Comparison of ENCODE assay signal across 26 cellular contexts in the genomic region with DNA sequence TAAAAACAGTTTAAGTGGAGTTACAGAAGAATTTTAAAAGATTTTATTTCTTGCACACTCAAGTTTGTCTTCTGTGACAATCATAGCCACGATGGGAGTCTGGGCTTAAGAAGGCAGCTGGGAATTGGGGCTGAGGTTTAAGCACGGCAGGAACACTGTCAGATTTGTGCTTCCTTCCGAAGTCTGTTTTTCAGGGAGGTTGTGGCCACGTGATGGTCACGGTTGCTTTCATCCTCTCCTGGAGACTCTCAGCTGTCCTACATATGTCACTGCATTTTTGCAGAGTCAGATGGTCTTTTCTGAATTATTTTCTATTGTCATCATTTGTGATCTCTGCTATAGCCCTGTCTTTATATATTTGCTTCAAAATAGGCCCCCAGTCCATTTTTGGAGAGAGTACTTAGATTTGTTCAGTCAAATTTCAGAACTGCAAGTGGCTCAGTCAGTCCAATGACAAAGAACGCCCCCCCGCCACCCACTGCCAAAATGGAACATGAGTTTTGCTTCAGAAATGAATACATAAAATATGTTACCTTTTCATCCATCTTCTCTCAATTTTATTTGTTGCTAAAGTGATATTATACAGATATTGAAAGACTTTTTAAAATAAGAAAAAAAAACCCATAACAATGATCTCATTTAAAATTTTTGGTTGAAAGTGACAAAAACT.
DNase-seq lines count a peak whose midpoint lies in the region; ATAC-seq lines count a peak whose summit lies in the region.
"Had no signal": no experiment of that assay in that cellular context is flagged by ENCODE, and none has a peak within 500 bp of the region (broad histone marks: within the 10 kb centered on the region; RNA-seq: fewer than 3 reads in every experiment).

No MANE protein-coding gene starts in this region.

- peaks cover 2% of the 10 kb centered on the region for H3K27me3 Mint-ChIP-seq in activated CD4-positive, alpha-beta T cell treated with anti-CD3 and anti-CD28 coated beads, Interleukin-2, amount 10 ng/mL, durations not matched to agents 24 days and 14 days
- H3K27me3 Mint-ChIP-seq: stimulated activated naive CD8-positive, alpha-beta T cell treated with anti-CD3 and anti-CD28 coated beads, Interleukin-15, amount 100 ng/mL, for 72 hours had no signal

- no peak overlapping the region for H3K4me3 Mint-ChIP-seq in activated CD4-positive, alpha-beta T cell treated with anti-CD3 and anti-CD28 coated beads, Interleukin-2, amount 10 ng/mL, durations not matched to agents 24 days and 14 days
- H3K4me3 Mint-ChIP-seq: brain; HFFc6; IgD-negative memory B cell; neural progenitor cell; stimulated activated naive CD8-positive, alpha-beta T cell treated with anti-CD3 and anti-CD28 coated beads, Interleukin-15, amount 100 ng/mL, for 72 hours had no signal

- ATAC-seq in sciatic nerve: no peak
- ATAC-seq: foreskin keratinocyte; left cardiac atrium; stimulated activated naive CD8-positive, alpha-beta T cell treated with anti-CD3 and anti-CD28 coated beads, Interleukin-15, amount 100 ng/mL, for 72 hours had no signal

- in situ Hi-C loops in G401 (cut with HindIII; ENCODE audit: low sequenced_read_pairs) (no loop called here), KBM-7 (cut with MboI; ENCODE audit: low pct_unique_long_range_greater_than_20kb, low sequenced_read_pairs) (no loop called here)

- H3K36me3 Mint-ChIP-seq in activated CD4-positive, alpha-beta T cell treated with anti-CD3 and anti-CD28 coated beads, Interleukin-2, amount 10 ng/mL, durations not matched to agents 24 days and 14 days (ENCODE audit: low read depth): no peaks in the 10 kb centered on the region
- H3K36me3 Mint-ChIP-seq: brain, neural progenitor cell had no signal

- peak; percentile 73 for DNase-seq in activated CD4-positive, alpha-beta T cell treated with anti-CD3 and anti-CD28 coated beads for 48 hours
- DNase-seq in activated CD4-positive, alpha-beta T cell treated with anti-CD3 and anti-CD28 coated beads, Interleukin-2, amount 10 ng/mL, durations not matched to agents 24 days and 14 days: no peak
- DNase-seq in G401 (ENCODE audit: low spot score) (peak; percentile 59), KBM-7 (no peak), H4 (ENCODE audit: low spot score) (no peak), sciatic nerve (ENCODE audit: low spot score) (no peak)
- peak; percentile 59 to 64 for DNase-seq in activated CD4-positive, alpha-beta T cell treated with anti-CD3 and anti-CD28 coated beads, Interleukin-2, amount 50 U/mL, for 48 hours
- DNase-seq in stimulated activated CD4-positive, alpha-beta T cell treated with anti-CD3 and anti-CD28 coated beads, Interleukin-2, amount 100 ng/mL, for 24 hours: peak; percentile 57 to 58
- DNase-seq: BE2C; DMS79 treated with DMSO at 0.1 percent for 48 hours; effector memory CD4-positive, alpha-beta T cell; foreskin keratinocyte; HFFc6; left cardiac atrium; mammary epithelial cell; NCI-H1105 treated with DMSO at 0.1 percent for 48 hours; NCI-H2081 treated with DMSO at 0.1 percent for 48 hours; SHP77 treated with DMSO at 0.1 percent for 48 hours; sigmoid colon; stimulated activated naive CD8-positive, alpha-beta T cell treated with anti-CD3 and anti-CD28 coated beads, Interleukin-15, amount 100 ng/mL, for 72 hours; thyroid gland had no signal

- peaks cover 20% of the 10 kb centered on the region for H3K4me1 Mint-ChIP-seq in activated CD4-positive, alpha-beta T cell treated with anti-CD3 and anti-CD28 coated beads, Interleukin-2, amount 10 ng/mL, durations not matched to agents 24 days and 14 days
- H3K4me1 Mint-ChIP-seq: neural progenitor cell had no signal

- H3K9me3 Mint-ChIP-seq in activated CD4-positive, alpha-beta T cell treated with anti-CD3 and anti-CD28 coated beads, Interleukin-2, amount 10 ng/mL, durations not matched to agents 24 days and 14 days: no peaks in the 10 kb centered on the region
- H3K9me3 Mint-ChIP-seq: activated T-helper 2 cell treated with anti-CD3 and anti-CD28 coated beads, Interferon-gamma antibody, Interleukin-2, Interleukin-4, amounts not matched to agents 10 μg/mL and 5 μg/mL and 100 μg/mL, durations not matched to agents 14 hours and 24 hours and 36 hours; brain; HFFc6; neural progenitor cell; stimulated activated naive CD8-positive, alpha-beta T cell treated with anti-CD3 and anti-CD28 coated beads, Interleukin-15, amount 100 ng/mL, for 72 hours had no signal

- H3K27ac Mint-ChIP-seq in activated CD4-positive, alpha-beta T cell treated with anti-CD3 and anti-CD28 coated beads, Interleukin-2, amount 10 ng/mL, durations not matched to agents 24 days and 14 days: no peak overlapping the region
- H3K27ac Mint-ChIP-seq: brain; HFFc6; IgD-negative memory B cell; progenitor cell of endocrine pancreas; stimulated activated naive CD8-positive, alpha-beta T cell treated with anti-CD3 and anti-CD28 coated beads, Interleukin-15, amount 100 ng/mL, for 72 hours had no signal

- intact Hi-C loops in activated CD4-positive, alpha-beta T cell treated with anti-CD3 and anti-CD28 coated beads, Interleukin-2, amount 10 ng/mL, durations not matched to agents 24 days and 14 days (cut with micrococcal nuclease): loop anchor here (10.0 kb wide), 2 partner anchors 771 to 911 kb away; no protein-coding TSS in a partner anchor
- intact Hi-C loops in sciatic nerve (cut with DNase I): no loop called here

Comparison
In these comparisons a context has a peak if more than half of its experiments do, and no peak if none do; other contexts are left out.
1. DNase-seq: peak in activated CD4-positive, alpha-beta T cell treated with anti-CD3 and anti-CD28 coated beads for 48 hours (single experiment), G401 (single experiment), activated CD4-positive, alpha-beta T cell treated with anti-CD3 and anti-CD28 coated beads, Interleukin-2, amount 50 U/mL, for 48 hours (2 of 2) and stimulated activated CD4-positive, alpha-beta T cell treated with anti-CD3 and anti-CD28 coated beads, Interleukin-2, amount 100 ng/mL, for 24 hours (2 of 2); none in activated CD4-positive, alpha-beta T cell treated with anti-CD3 and anti-CD28 coated beads, Interleukin-2, amount 10 ng/mL, durations not matched to agents 24 days and 14 days (single experiment), KBM-7 (single experiment), H4 (single experiment) and sciatic nerve (single experiment).